Comparison of ENCODE assay signal across 8 cellular contexts in genomic region chr3:149086232-149086988, GRCh38. TPM values are rescaled to one million over a fixed set of nuclear protein-coding genes. Genes with fewer than 3 reads are reported as not detected.
DNase-seq lines count a peak whose midpoint lies in the region; ATAC-seq and FAIRE-seq lines count a peak whose summit lies in the region.

TSS of gene HLTF (minus strand) at chr3:149086533. CDS start at chr3:149086336, 197 bp downstream.

- peak within 1 kb of the TSS; percentile 67 for H3K4me3 ChIP-seq in NT2/D1 (ENCODE audit: insufficient read length, low read depth)
- H3K4me3 ChIP-seq in mesodermal cell (ENCODE audit: extremely low read depth, insufficient read depth, low read length, poor library complexity, severe bottlenecking), result peak within 1 kb of the TSS; percentile 74

- H3K9me3 ChIP-seq in NT2/D1 (ENCODE audit: insufficient read depth, low read length), result peaks cover 18% of the 10 kb centered on the region; the same call in 1 of the 2 replicates
- H3K9me3 ChIP-seq in mesodermal cell (ENCODE audit: control insufficient read depth, low read length), result peaks cover 5% of the 10 kb centered on the region

- DNase-seq in COLO668 (lab: John Stamatoyannopoulos, UW; ENCODE audit: unreplicated experiment) (peak; percentile 90), HTR-8/SVneo (ENCODE audit: insufficient read length, low spot score) (peak; percentile 99), NT2/D1 (ENCODE audit: low read depth, low spot score) (peak; percentile 98)
- DNase-seq in activated CD8-positive, alpha-beta memory T cell treated with anti-CD3 and anti-CD28 coated beads, Interleukin-2, amount 50 U/mL, for 24 hours (ENCODE audit: extremely low read depth), result peak; percentile 84
- DNase-seq in stimulated activated CD8-positive, alpha-beta memory T cell treated with anti-CD3 and anti-CD28 coated beads, Interleukin-15, amount 100 ng/mL, for 4 hours (ENCODE audit: low read depth in 2 of 2), result peak; percentile 81 to 87

- WGBS in mesodermal cell (ENCODE audit: insufficient coverage in 2 of 2), 2 experiments, result 11 to 12% methylated on average over 53 to 56 of the region's 57 CpGs

- H3K4me1 ChIP-seq in NT2/D1 (ENCODE audit: insufficient read depth, insufficient read length), result no peaks in the 10 kb centered on the region
- no peaks in the 10 kb centered on the region for H3K4me1 ChIP-seq in mesodermal cell (ENCODE audit: control insufficient read depth, insufficient read depth, low read length, poor library complexity, severe bottlenecking)

- H3K9ac ChIP-seq in NT2/D1 (ENCODE audit: insufficient read length, low read depth), result peak within 1 kb of the TSS; percentile 73

- FAIRE-seq in HTR-8/SVneo (lab: Jason Lieb, UNC), result peak; percentile 93
- peak; percentile 72 for FAIRE-seq in endometrium (lab: Jason Lieb, UNC)

- peak; percentile 98 for ATAC-seq in GM21360 (IDR thresholded peaks at IDR 0.05; ENCODE audit: unreplicated experiment)

- H3K36me3 ChIP-seq in NT2/D1 (ENCODE audit: insufficient read depth, insufficient read length, low read length) (peaks cover 24% of the 10 kb centered on the region), mesodermal cell (ENCODE audit: control insufficient read depth, insufficient read depth, low read length) (peaks cover 16% of the 10 kb centered on the region)

- peak within 1 kb of the TSS; percentile 39 for H3K27ac ChIP-seq in mesodermal cell (ENCODE audit: low read depth, low read length, severe bottlenecking)

- H3K27me3 ChIP-seq in NT2/D1 (ENCODE audit: insufficient read depth, insufficient read length), result peaks cover 6% of the 10 kb centered on the region

RNA-seq across cellular contexts. Expression of gene HLTF, which starts in this region (rescaled TPM):
- 27.8 TPM for polyA plus RNA-seq in mesodermal cell (2013, experiment 1 of 2)
- 34.1 TPM for polyA plus RNA-seq in mesodermal cell (2013, experiment 2 of 2)

Comparison
In these comparisons a context has a peak if more than half of its experiments do, and no peak if none do; other contexts are left out.
1. Peak in every context shown above with its lines: DNase-seq, ATAC-seq, H3K4me3 ChIP-seq and H3K27ac ChIP-seq.